Comparison of ENCODE assay signal across 23 cellular contexts in genomic region chr11:27696112-27696511, GRCh38. TPM values are rescaled to one million over a fixed set of nuclear protein-coding genes. Genes with fewer than 3 reads are reported as not detected.
A peak's percentile ranks its signal among the peaks of the same experiment; 100 is the strongest.
DNase-seq lines count a peak whose midpoint lies in the region; ATAC-seq and TF ChIP-seq lines count a peak whose summit lies in the region.
"Had no signal": no experiment of that assay in that cellular context is flagged by ENCODE, and none has a peak within 500 bp of the region (broad histone marks: within the 10 kb centered on the region; RNA-seq: fewer than 3 reads in every experiment).

No MANE protein-coding gene starts in this region.

- peak overlapping the region; percentile 94; the same call in 1 of the 2 replicates for H3K4me3 ChIP-seq in ACC112 (ENCODE audit: low read depth, low read length)
- no peak overlapping the region for H3K4me3 ChIP-seq in adipocyte (ENCODE audit: low read length)
- H3K4me3 ChIP-seq in iPS-15b (ENCODE audit: low read depth, low read length): peak overlapping the region; percentile 37
- no peak overlapping the region for H3K4me3 ChIP-seq in heart right ventricle
- H3K4me3 ChIP-seq: esophagus muscularis mucosa, upper lobe of left lung had no signal

- H3K27me3 ChIP-seq in ACC112 (ENCODE audit: insufficient read depth, low read length) (no peaks in the 10 kb centered on the region), adipocyte (replicated peaks; ENCODE audit: control insufficient read depth, insufficient read depth, low read length) (no peaks in the 10 kb centered on the region), iPS-15b (ENCODE audit: control insufficient read depth, insufficient read depth, low read length) (peaks cover 8% of the 10 kb centered on the region), heart right ventricle (peaks cover 3 to 62% (median 33%) of the 10 kb centered on the region in 7 donors)

- peak overlapping the region; percentile 77 for H3K27ac Mint-ChIP-seq in HFFc6
- H3K27ac Mint-ChIP-seq: activated CD4-positive, alpha-beta memory T cell treated with anti-CD3 and anti-CD28 coated beads, Interleukin-2, amount 10 ng/mL, durations not matched to agents 7 days and 5 days; CD4-positive, CD25-positive, alpha-beta regulatory T cell; natural killer cell treated with Interleukin-12 subunit alpha and Interleukin-12 subunit beta and Interleukin-15 and Interleukin-18, amount 100 ng/mL, for 72 hours; T-helper 1 cell treated with Interleukin-12 subunit alpha and Interleukin-12 subunit beta and Interleukin-4 antibody, amounts not matched to agents 30 μg/mL and 1 μg/mL, for 36 hours had no signal

- H3K4me1 ChIP-seq in ACC112 (ENCODE audit: control insufficient read depth, insufficient read depth, low read length, unreplicated experiment): peaks cover 39% of the 10 kb centered on the region
- H3K4me1 ChIP-seq in adipocyte (ENCODE audit: control insufficient read depth, insufficient read depth, low read length): peaks cover 20% of the 10 kb centered on the region
- H3K4me1 ChIP-seq in iPS-15b (ENCODE audit: control insufficient read depth, insufficient read depth, low read length): peaks cover 23% of the 10 kb centered on the region
- peaks cover 0 to 23% (median 16%) of the 10 kb centered on the region in 9 donors for H3K4me1 ChIP-seq in heart right ventricle

- H3K4me3 Mint-ChIP-seq in HFFc6: peak overlapping the region; percentile 98
- H3K4me3 Mint-ChIP-seq: activated CD4-positive, alpha-beta memory T cell treated with anti-CD3 and anti-CD28 coated beads, Interleukin-2, amount 10 ng/mL, durations not matched to agents 7 days and 5 days; CD4-positive, CD25-positive, alpha-beta regulatory T cell; central memory CD8-positive, alpha-beta T cell; natural killer cell treated with Interleukin-12 subunit alpha and Interleukin-12 subunit beta and Interleukin-15 and Interleukin-18, amount 100 ng/mL, for 72 hours; T-helper 1 cell treated with Interleukin-12 subunit alpha and Interleukin-12 subunit beta and Interleukin-4 antibody, amounts not matched to agents 30 μg/mL and 1 μg/mL, for 36 hours had no signal

- H3K36me3 ChIP-seq in ACC112 (ENCODE audit: insufficient read depth, low read length) (no peaks in the 10 kb centered on the region), adipocyte (ENCODE audit: control insufficient read depth, insufficient read depth, low read length, severe bottlenecking) (no peaks in the 10 kb centered on the region), iPS-15b (ENCODE audit: control insufficient read depth, insufficient read depth, low read length) (no peaks in the 10 kb centered on the region), heart right ventricle (no peaks in the 10 kb centered on the region)
- H3K36me3 ChIP-seq: esophagus muscularis mucosa, upper lobe of left lung, WERI-Rb-1 had no signal

- no peaks in the 10 kb centered on the region for H3K9me3 ChIP-seq in adipocyte (ENCODE audit: control insufficient read depth, low read length)
- H3K9me3 ChIP-seq in iPS-15b (ENCODE audit: control insufficient read depth, insufficient read depth, low read length): no peaks in the 10 kb centered on the region
- H3K9me3 ChIP-seq in heart right ventricle: no peaks in the 10 kb centered on the region
- H3K9me3 ChIP-seq: esophagus muscularis mucosa, upper lobe of left lung had no signal

- H2AFZ ChIP-seq in ACC112 (ENCODE audit: low read length, unreplicated experiment): no peak overlapping the region

- H3K27me3 Mint-ChIP-seq in HFFc6 (ENCODE audit: insufficient read depth): peaks cover 17% of the 10 kb centered on the region

- no peak for TF ChIP-seq CTCF in HFFc6 (IDR thresholded peaks at IDR 0.05)
- no peak for TF ChIP-seq CTCF in GM20000 (IDR thresholded peaks at IDR 0.05; ENCODE audit: extremely low read depth, missing control alignments)
- no peak for TF ChIP-seq CTCF in heart right ventricle (IDR thresholded peaks at IDR 0.05)

- H3K9ac ChIP-seq in adipocyte (ENCODE audit: low read length): no peak overlapping the region
- no peak overlapping the region for H3K9ac ChIP-seq in iPS-15b (ENCODE audit: low read depth, low read length)

- no peak for ATAC-seq in heart right ventricle
- ATAC-seq: natural killer cell treated with Interleukin-12 subunit alpha and Interleukin-12 subunit beta and Interleukin-15 and Interleukin-18, amount 100 ng/mL, for 72 hours had no signal

- 68 to 78% methylated on average over 3 of the region's 3 CpGs for WGBS in heart right ventricle, 2 donors

- peaks cover 66% of the 10 kb centered on the region for H3K4me1 Mint-ChIP-seq in HFFc6 (ENCODE audit: low read depth)

- intact Hi-C loops in heart right ventricle (cut with DNase I): loop anchor here in 8 of 10 donors (5.0 to 10.0 kb wide), 11 partner anchors 44 to 1639 kb away; no protein-coding TSS in a partner anchor

- H3K9me3 Mint-ChIP-seq in HFFc6: no peaks in the 10 kb centered on the region
- H3K9me3 Mint-ChIP-seq: activated CD4-positive, alpha-beta memory T cell treated with anti-CD3 and anti-CD28 coated beads, Interleukin-2, amount 10 ng/mL, durations not matched to agents 7 days and 5 days; central memory CD8-positive, alpha-beta T cell; natural killer cell treated with Interleukin-12 subunit alpha and Interleukin-12 subunit beta and Interleukin-15 and Interleukin-18, amount 100 ng/mL, for 72 hours; T-helper 1 cell treated with Interleukin-12 subunit alpha and Interleukin-12 subunit beta and Interleukin-4 antibody, amounts not matched to agents 30 μg/mL and 1 μg/mL, for 36 hours had no signal

- H3K79me2 ChIP-seq in ACC112 (ENCODE audit: control insufficient read depth, insufficient read depth, low read length, unreplicated experiment): peaks cover 65% of the 10 kb centered on the region

- DNase-seq in HFFc6 (peak; percentile 49), adipocyte (ENCODE audit: low read depth) (peak; percentile 77), GM20000 (ENCODE audit: low spot score) (no peak), SW 1271 (lab: John Stamatoyannopoulos, UW) (no peak), heart right ventricle (no peak)
- no peak for DNase-seq in activated effector memory CD4-positive, alpha-beta T cell treated with Interleukin-2 at 50 U/mL for 16 hours
- DNase-seq: activated CD4-positive, alpha-beta memory T cell treated with anti-CD3 and anti-CD28 coated beads, Interleukin-2, amount 10 ng/mL, durations not matched to agents 7 days and 5 days; activated naive CD4-positive, alpha-beta T cell; CD4-positive, CD25-positive, alpha-beta regulatory T cell; kidney; mesenchymal stem cell; NCI-H2107; NCI-H510A treated with DMSO at 0.1 percent for 48 hours; SHP77 treated with DMSO at 0.1 percent for 48 hours; stimulated activated CD4-positive, alpha-beta T cell treated with anti-CD3 and anti-CD28 coated beads, Interleukin-2, amount 100 ng/mL, for 48 hours; upper lobe of left lung; WERI-Rb-1 had no signal

- H3K36me3 Mint-ChIP-seq in HFFc6 (ENCODE audit: low read depth): peaks cover 75% of the 10 kb centered on the region
- H3K36me3 Mint-ChIP-seq: CD4-positive, CD25-positive, alpha-beta regulatory T cell; natural killer cell treated with Interleukin-12 subunit alpha and Interleukin-12 subunit beta and Interleukin-15 and Interleukin-18, amount 100 ng/mL, for 72 hours had no signal

- H3K27ac ChIP-seq in ACC112 (ENCODE audit: low read depth, low read length) (no peak overlapping the region), heart right ventricle (peak overlapping the region in 1 of 10 donors; percentile 87)
- H3K27ac ChIP-seq: esophagus muscularis mucosa, upper lobe of left lung, WERI-Rb-1 had no signal

RNA-seq across cellular contexts. Expression of gene BDNF, which starts 4.1 kb away (rescaled TPM):
- total RNA-seq in HFFc6 (2021; fragmentation: NEBNext Ultra II Directional; extraction: Animal tissue kit (Norgen Biotek cat#: 25700)): 10 to 100 TPM; 62.1 to 92.2 (median 90.0) TPM
- 10 to 100 TPM in 2 of 10 donors, 1 to 10 TPM in 7, under 1 TPM in 1; 0.67 to 19.1 (median 4.0) TPM for total RNA-seq in heart right ventricle
- polyA plus RNA-seq in heart right ventricle: 1 to 10 TPM in 1 of 2 donors, under 1 TPM in 1; 0.16 to 1.4 TPM
- total RNA-seq: activated CD4-positive, alpha-beta memory T cell treated with anti-CD3 and anti-CD28 coated beads, Interleukin-2, amount 10 ng/mL, durations not matched to agents 7 days and 5 days; CD4-positive, CD25-positive, alpha-beta regulatory T cell; natural killer cell treated with Interleukin-12 subunit alpha and Interleukin-12 subunit beta and Interleukin-15 and Interleukin-18, amount 100 ng/mL, for 72 hours had no signal
- polyA plus RNA-seq: CD4-positive, CD25-positive, alpha-beta regulatory T cell had no signal

Comparison
In these comparisons a context has a peak if more than half of its experiments do, and no peak if none do; other contexts are left out.
1. H3K4me3 ChIP-seq: peak in ACC112 (single experiment) and iPS-15b (single experiment); none in adipocyte (single experiment) and heart right ventricle (0 of 10).
2. DNase-seq: peak in HFFc6 (single experiment) and adipocyte (single experiment); none in GM20000 (single experiment), SW 1271 (0 of 2), activated effector memory CD4-positive, alpha-beta T cell treated with Interleukin-2 at 50 U/mL for 16 hours (single experiment) and heart right ventricle (0 of 2).